Comparison of ENCODE assay signal across 8 cellular contexts in genomic region chr19:45607071-45608029, GRCh38.
DNase-seq lines count a peak whose midpoint lies in the region; ATAC-seq and TF ChIP-seq lines count a peak whose summit lies in the region.

No MANE protein-coding gene starts in this region.

- TF ChIP-seq CTCF in GM10266 (IDR thresholded peaks at IDR 0.05; ENCODE audit: control insufficient read depth, insufficient read depth, low read depth, missing control alignments): peak; percentile 80

- peak; percentile 25 to 27 for ATAC-seq in activated CD4-positive, CD25-positive, alpha-beta regulatory T cell treated with anti-CD3 and anti-CD28 coated beads, Interleukin-2, amount 50 U/mL, for 24 hours
- ATAC-seq in HG03196 (IDR thresholded peaks at IDR 0.05; ENCODE audit: unreplicated experiment) (no peak), HG02973 (IDR thresholded peaks at IDR 0.05; ENCODE audit: unreplicated experiment) (no peak)

- no peaks in the 10 kb centered on the region for H3K27me3 ChIP-seq in layer of hippocampus (ENCODE audit: control insufficient read depth, insufficient read depth, low read length)

- DNase-seq in GM10266 (ENCODE audit: extremely low spot score): no peak
- peak; percentile 62 for DNase-seq in NCI-H146 (lab: John Stamatoyannopoulos, UW)
- DNase-seq in dedifferentiated amniotic fluid mesenchymal stem cell (ENCODE audit: extremely low spot score): peak; percentile 66
- DNase-seq in stimulated activated CD4-positive, alpha-beta T cell treated with anti-CD3 and anti-CD28 coated beads, Interleukin-1b, Interleukin-23, amount 100 ng/mL, for 48 hours: peak; percentile 27

- peak overlapping the region; percentile 73 for H3K27ac ChIP-seq in layer of hippocampus (ENCODE audit: low read depth, low read length)

Comparison
In these comparisons a context has a peak if more than half of its experiments do, and no peak if none do; other contexts are left out.
1. ATAC-seq: peak in activated CD4-positive, CD25-positive, alpha-beta regulatory T cell treated with anti-CD3 and anti-CD28 coated beads, Interleukin-2, amount 50 U/mL, for 24 hours (2 of 2); none in HG03196 (single experiment) and HG02973 (single experiment).